ENCODE assay signal across 8 cellular contexts in the genomic region with DNA sequence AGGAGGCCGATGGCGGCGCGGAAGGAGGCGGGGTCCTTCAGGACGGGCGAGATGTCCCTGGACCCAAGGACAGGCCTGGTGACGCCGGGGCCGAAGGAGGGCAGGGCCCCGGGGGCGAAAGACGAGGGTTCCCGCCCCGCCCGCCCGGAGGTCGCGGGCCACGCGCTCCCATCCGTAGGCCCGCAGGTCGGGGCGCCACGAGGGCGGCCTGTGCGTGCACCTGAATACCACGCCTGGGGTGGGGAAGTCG. TPM values are rescaled to one million over a fixed set of nuclear protein-coding genes. Genes with fewer than 3 reads are reported as not detected.
A peak's percentile ranks its signal among the peaks of the same experiment; 100 is the strongest.
DNase-seq lines count a peak whose midpoint lies in the region; ATAC-seq, FAIRE-seq and TF ChIP-seq lines count a peak whose summit lies in the region.

No MANE protein-coding gene starts in this region.

- H3K56ac ChIP-seq in mesendoderm (ENCODE audit: low read length) = peak overlapping the region; percentile 97

- ATAC-seq in GM18519 (IDR thresholded peaks at IDR 0.05; ENCODE audit: low FRiP score, unreplicated experiment) = peak; percentile 17
- peak; percentile 25 for ATAC-seq in HG02884 (IDR thresholded peaks at IDR 0.05; ENCODE audit: unreplicated experiment)
- no peak for ATAC-seq in GM21825 (IDR thresholded peaks at IDR 0.05; ENCODE audit: unreplicated experiment)

- H3K4me1 Mint-ChIP-seq in astrocyte (ENCODE audit: low read depth, unreplicated experiment) = peaks cover 2% of the 10 kb centered on the region

- H3K9me3 ChIP-seq in astrocyte (ENCODE audit: insufficient read depth, low read depth, low read length) = no peaks in the 10 kb centered on the region

- peak overlapping the region; percentile 85 for H3K18ac ChIP-seq in mesendoderm (ENCODE audit: low read length)

- no peaks in the 10 kb centered on the region for H3K9me3 Mint-ChIP-seq in astrocyte (ENCODE audit: unreplicated experiment)

- no peak overlapping the region for H2AK5ac ChIP-seq in mesendoderm (ENCODE audit: low read length)

- peak overlapping the region; percentile 97 for H3K23ac ChIP-seq in mesendoderm (ENCODE audit: low read length)

- peaks cover 5% of the 10 kb centered on the region for H3K79me1 ChIP-seq in mesendoderm (ENCODE audit: low read length)

- no peak for TF ChIP-seq CTCF in astrocyte (IDR thresholded peaks at IDR 0.05; ENCODE audit: insufficient read depth, low read depth, low read length)

- peak overlapping the region; percentile 39 for H2BK120ac ChIP-seq in mesendoderm (ENCODE audit: low read depth, low read length)

- FAIRE-seq in astrocyte (lab: Jason Lieb, UNC) = no peak

- H4K8ac ChIP-seq in mesendoderm (ENCODE audit: low read depth, low read length) = no peak overlapping the region

- H3K79me2 ChIP-seq in astrocyte (ENCODE audit: insufficient read depth, low read length) (peaks cover 27% of the 10 kb centered on the region), mesendoderm (ENCODE audit: control insufficient read depth, insufficient read depth, low read length) (peaks cover 19% of the 10 kb centered on the region)

- no peaks in the 10 kb centered on the region for H3K27me3 Mint-ChIP-seq in astrocyte (ENCODE audit: low read depth, unreplicated experiment)

- peak overlapping the region; percentile 87 for H2BK5ac ChIP-seq in mesendoderm (ENCODE audit: low read length)

- peaks cover 19% of the 10 kb centered on the region for H3K4me1 ChIP-seq in astrocyte (ENCODE audit: insufficient read depth, low read length)
- H3K4me1 ChIP-seq in mesendoderm (ENCODE audit: control insufficient read depth, low read depth, low read length) = no peaks in the 10 kb centered on the region

- WGBS in mesendoderm (ENCODE audit: extremely low coverage, insufficient coverage, low lambda C conversion rate) = no CpG with 5 or more reads among the region's 30 CpGs

- H3K27ac Mint-ChIP-seq in astrocyte (ENCODE audit: unreplicated experiment) = peak overlapping the region; percentile 41

- H3K36me3 ChIP-seq in astrocyte (ENCODE audit: insufficient read depth, low read length) (peaks cover 3% of the 10 kb centered on the region), mesendoderm (ENCODE audit: control insufficient read depth, insufficient read depth, low read length) (peaks cover 16% of the 10 kb centered on the region)

- H3K4me2 ChIP-seq in astrocyte (ENCODE audit: low read length) = peak overlapping the region; percentile 98
- peak overlapping the region; percentile 98 for H3K4me2 ChIP-seq in mesendoderm (ENCODE audit: low read length)

- no peak overlapping the region for H2BK15ac ChIP-seq in mesendoderm (replicated peaks; ENCODE audit: low read depth)

- H3K36me3 Mint-ChIP-seq in astrocyte (ENCODE audit: low read depth, unreplicated experiment) = peaks cover 2% of the 10 kb centered on the region

- no peak overlapping the region for H4K5ac ChIP-seq in mesendoderm (ENCODE audit: low read length)

- H4K20me1 ChIP-seq in astrocyte (ENCODE audit: insufficient read depth, low read length) = peaks cover 29% of the 10 kb centered on the region

- H3K27me3 ChIP-seq in astrocyte (ENCODE audit: insufficient read depth, low read length) (no peaks in the 10 kb centered on the region), mesendoderm (ENCODE audit: insufficient read depth, low read length, poor library complexity) (no peaks in the 10 kb centered on the region)

- H3K27ac ChIP-seq in astrocyte (ENCODE audit: low read depth, low read length) (peak overlapping the region; percentile 77), mesendoderm (ENCODE audit: low read depth, low read length) (peak overlapping the region; percentile 7)

- H2AFZ ChIP-seq in astrocyte (ENCODE audit: low read depth, low read length) = peak overlapping the region; percentile 45

- peak overlapping the region; percentile 67 for H3K4me3 ChIP-seq in astrocyte (ENCODE audit: insufficient read depth, low read depth, low read length)
- H3K4me3 ChIP-seq in mesendoderm (ENCODE audit: low read length) = peak overlapping the region; percentile 90

- peak overlapping the region; percentile 89 for H3K4me3 Mint-ChIP-seq in astrocyte (ENCODE audit: unreplicated experiment)

- peak overlapping the region; percentile 62 for H3K4ac ChIP-seq in mesendoderm (ENCODE audit: low read depth, low read length)

- H3K9ac ChIP-seq in astrocyte (ENCODE audit: low read length) (peak overlapping the region; percentile 83), mesendoderm (ENCODE audit: low read length) (peak overlapping the region; percentile 97)

- DNase-seq in astrocyte (ENCODE audit: low read depth) (no peak), mesendoderm (no peak), superior temporal gyrus (ENCODE audit: extremely low spot score) (no peak)
- no peak for DNase-seq in stimulated activated CD4-positive, alpha-beta T cell treated with anti-CD3 and anti-CD28 coated beads, Interleukin-1b, Interleukin-23, amount 100 ng/mL, for 48 hours
- DNase-seq in activated CD8-positive, alpha-beta memory T cell treated with anti-CD3 and anti-CD28 coated beads, Interleukin-2, amount 50 U/mL, for 48 hours = no peak

RNA-seq across cellular contexts. Expression of a gene that starts 0.2 kb away (rescaled TPM):
- 132 and 143 TPM in 2 replicates for total RNA-seq in astrocyte
- polyA plus RNA-seq in mesendoderm (2013, experiment 1 of 2) = 300 TPM
- polyA plus RNA-seq in mesendoderm (2013, experiment 2 of 2) = 305 TPM

RNA-seq across cellular contexts. Expression of a gene that starts 7.9 kb away (rescaled TPM):
- total RNA-seq in astrocyte = 3.7 and 4.7 TPM in 2 replicates
- 38.9 TPM for polyA plus RNA-seq in mesendoderm (2013, experiment 1 of 2)
- 37.7 TPM for polyA plus RNA-seq in mesendoderm (2013, experiment 2 of 2)

RNA-seq across cellular contexts. Expression of a gene that starts 26.5 kb away (rescaled TPM):
- total RNA-seq in astrocyte = 239 and 247 TPM in 2 replicates
- 37.5 TPM for polyA plus RNA-seq in mesendoderm (2013, experiment 1 of 2)
- 38.4 TPM for polyA plus RNA-seq in mesendoderm (2013, experiment 2 of 2)

RNA-seq across cellular contexts. Expression of a gene that starts 45.2 kb away (rescaled TPM):
- total RNA-seq in astrocyte = 31.1 and 31.7 TPM in 2 replicates
- polyA plus RNA-seq in mesendoderm (2013, experiment 1 of 2) = 8.9 TPM
- polyA plus RNA-seq in mesendoderm (2013, experiment 2 of 2) = 8.8 TPM

RNA-seq across cellular contexts. Expression of a gene that starts 45.4 kb away (rescaled TPM):
- total RNA-seq in astrocyte = 59.1 and 63.0 TPM in 2 replicates
- 108 TPM for polyA plus RNA-seq in mesendoderm (2013, experiment 1 of 2)
- polyA plus RNA-seq in mesendoderm (2013, experiment 2 of 2) = 109 TPM
